Comparison of ENCODE assay signal across 17 cellular contexts in genomic region chr7:44231088-44231487, GRCh38. TPM values are rescaled to one million over a fixed set of nuclear protein-coding genes. Genes with fewer than 3 reads are reported as not detected.
DNase-seq lines count a peak whose midpoint lies in the region; ATAC-seq, FAIRE-seq and TF ChIP-seq lines count a peak whose summit lies in the region.
"Had no signal": no experiment of that assay in that cellular context is flagged by ENCODE, and none has a peak within 500 bp of the region (broad histone marks: within the 10 kb centered on the region; RNA-seq: fewer than 3 reads in every experiment).

No MANE protein-coding gene starts in this region.

- in situ Hi-C loops in K562 (cut with MboI): no loop called here

- no peaks in the 10 kb centered on the region for H3K9me1 ChIP-seq in K562 (ENCODE audit: control insufficient read depth, insufficient read depth, low read length)

- H3K4me3 ChIP-seq in heart left ventricle (no peak overlapping the region), LNCaP clone FGC (ENCODE audit: low read depth, low read length) (no peak overlapping the region), K562 (no peak overlapping the region), retinal pigment epithelial cell (ENCODE audit: low read length) (no peak overlapping the region)
- H3K4me3 ChIP-seq: BLaER1, HAP-1 had no signal

- peaks cover 0 to 3% (median 0%) of the 10 kb centered on the region in 9 donors for H3K36me3 ChIP-seq in heart left ventricle
- H3K36me3 ChIP-seq in K562 (ENCODE audit: control insufficient read depth, insufficient read depth, low read length): no peaks in the 10 kb centered on the region
- H3K36me3 ChIP-seq: BLaER1, HAP-1 had no signal

- H3K79me2 ChIP-seq in K562 (ENCODE audit: control insufficient read depth, insufficient read depth, low read length): no peaks in the 10 kb centered on the region

- peaks cover 9% of the 10 kb centered on the region; the same call in 1 of the 2 replicates for H4K20me1 ChIP-seq in K562 (replicated peaks; ENCODE audit: control insufficient read depth, insufficient read depth, low read length)
- H4K20me1 ChIP-seq: BLaER1 had no signal

- intact Hi-C loops in heart left ventricle (cut with DNase I): loop anchor here in 2 of 10 donors (5.0 to 10.0 kb wide), 2 partner anchors 331 to 334 kb away; no protein-coding TSS in a partner anchor
- intact Hi-C loops in cardiac septum (cut with DNase I): loop anchor here (10.0 kb wide), 1 partner anchor 134 kb away; no protein-coding TSS in a partner anchor
- intact Hi-C loops in K562 (cut with micrococcal nuclease): no loop called here

- FAIRE-seq in K562 (lab: Jason Lieb, UNC): no peak
- FAIRE-seq: GM19239, H1 had no signal

- H3K4me2 ChIP-seq in K562 (ENCODE audit: insufficient read depth, low read length): no peak overlapping the region
- H3K4me2 ChIP-seq: BLaER1 had no signal

- H3K9ac ChIP-seq in K562 (ENCODE audit: insufficient read depth in 1 of 2, low read depth in 2 of 2, low read length in 2 of 2): no peak overlapping the region; a peak in 1 of 4 replicates
- H3K9ac ChIP-seq: BLaER1 had no signal

- ATAC-seq in heart left ventricle (peak in 3 of 4 donors; percentile 26 to 52 (median 26)), K562 (peak; percentile 64), HG03469 (IDR thresholded peaks at IDR 0.05; ENCODE audit: unreplicated experiment) (no peak)

- H3K27ac ChIP-seq in heart left ventricle (peak overlapping the region in 1 of 12 donors; percentile 34), K562 (ENCODE audit: extremely low read depth, low read depth, low read length) (no peak overlapping the region)
- H3K27ac ChIP-seq: BLaER1 had no signal

- no peaks in the 10 kb centered on the region for H3K9me3 ChIP-seq in heart left ventricle
- H3K9me3 ChIP-seq in K562 (replicated peaks; ENCODE audit: control insufficient read depth, insufficient read depth, low read depth, low read length): no peaks in the 10 kb centered on the region
- H3K9me3 ChIP-seq: BLaER1, HAP-1 had no signal

- DNase-seq in heart left ventricle (no peak), cardiac septum (ENCODE audit: low spot score) (no peak), LNCaP clone FGC (ENCODE audit: low read depth) (no peak), K562 (ENCODE audit: extremely low read depth in 1 of 4, low spot score in 3 of 4) (peak in 1 of 4 experiments; percentile 26), retinal pigment epithelial cell (ENCODE audit: low read depth) (no peak), CD1c-positive myeloid dendritic cell (ENCODE audit: extremely low spot score) (no peak)
- DNase-seq: 8988T; AML-193; CD4-positive, CD25-positive, alpha-beta regulatory T cell; DMS53; GF-D8; HFFc6 had no signal

- H2AFZ ChIP-seq in K562 (ENCODE audit: low read depth, low read length): no peak overlapping the region

- TF ChIP-seq POLR2A in heart left ventricle (IDR thresholded peaks at IDR 0.05): no peak
- TF ChIP-seq POLR2A in K562 (conservative IDR thresholded peaks at IDR 0.05): no peak

- POLR2A ChIA-PET in K562 (lab: Yijun Ruan, JAX): interaction anchor here (0.5 to 1.1 kb wide), 3 partner anchors 21 to 150 kb away, joined by 3 read pairs; no protein-coding TSS in a partner anchor

- CTCF ChIA-PET in K562 (lab: Yijun Ruan, JAX; ENCODE audit: low intra/inter-chr PET ratio): interaction anchor here (0.5 kb wide), 1 partner anchor 13 kb away, joined by 3 read pairs; no protein-coding TSS in a partner anchor

- peak in 2 of 12 donors; percentile 9 to 35 for TF ChIP-seq CTCF in heart left ventricle (IDR thresholded peaks at IDR 0.05)
- TF ChIP-seq CTCF in LNCaP clone FGC (IDR thresholded peaks at IDR 0.05; ENCODE audit: control insufficient read depth, extremely low read depth, insufficient read depth): peak; percentile 12; the same call in 1 of the 2 replicates
- peak; percentile 21 to 70 (median 45); a peak in 4 of 6 replicates for TF ChIP-seq CTCF in K562 (IDR thresholded peaks at IDR 0.05 in 2 of 3, conservative IDR thresholded peaks at IDR 0.05 in 1 of 3; ENCODE audit: insufficient read depth in 2 of 3, low read depth in 1 of 3, low read length in 3 of 3)
- peak; percentile 34 for TF ChIP-seq CTCF in retinal pigment epithelial cell (conservative IDR thresholded peaks at IDR 0.05; ENCODE audit: low read depth, low read length)

- TF ChIP-seq RAD21 in K562 (CRISPR knock-in tag; conservative IDR thresholded peaks at IDR 0.05 in 1 of 2, IDR thresholded peaks at IDR 0.05 in 1 of 2): peak in 1 of 2 experiments; percentile 35; a peak in 2 of 4 replicates

- H3K27me3 ChIP-seq in heart left ventricle (peaks cover 0 to 3% (median 0%) of the 10 kb centered on the region in 9 donors), K562 (ENCODE audit: control insufficient read depth in 2 of 2, insufficient read depth in 2 of 2, low read length in 2 of 2) (peaks cover 18 to 83% of the 10 kb centered on the region in 2 experiments; a peak in 4 of 5 replicates)
- H3K27me3 ChIP-seq: BLaER1 had no signal

- H3K4me1 ChIP-seq in heart left ventricle: peaks cover 0 to 6% (median 0%) of the 10 kb centered on the region in 12 donors
- H3K4me1 ChIP-seq in K562 (replicated peaks in 1 of 2; ENCODE audit: control insufficient read depth in 2 of 2, insufficient read depth in 2 of 2, low read length in 2 of 2): peaks cover 0 to 54% of the 10 kb centered on the region in 2 experiments; a peak in 2 of 5 replicates
- H3K4me1 ChIP-seq: BLaER1, HAP-1 had no signal

- BruUV-seq in K562 (replicated peaks; lab: Mats Ljungman, UMichigan): no TSS peak

- WGBS in heart left ventricle, 4 donors: 66 to 87% (median 79%) methylated on average over 12 of the region's 12 CpGs
- 1% methylated on average over 12 of the region's 12 CpGs for WGBS in K562 (ENCODE audit: insufficient coverage, low coverage, missing lambda C conversion rate)

- no peak for TF ChIP-seq EP300 in K562 (IDR thresholded peaks at IDR 0.05; ENCODE audit: low read length)

RNA-seq across cellular contexts. Expression of gene YKT6, which starts 30.3 kb away (rescaled TPM):
- total RNA-seq in heart left ventricle: 10 to 100 TPM; 43.8 to 82.2 (median 46.6) TPM
- polyA plus RNA-seq in heart left ventricle: 100 to 1,000 TPM in 1 of 2 donors, 10 to 100 TPM in 1; 28.5 to 133 TPM
- total RNA-seq in cardiac septum: 56.1 TPM
- total RNA-seq in K562 (2011; cell fraction: chromatin; rRNA removed; ENCODE audit: low replicate concordance): 52.9 and 122 TPM in 2 replicates
- 80.8 and 98.2 TPM in 2 replicates for total RNA-seq in K562 (2011; cell fraction: nucleolus; rRNA removed)
- 90.6 and 91.5 TPM in 2 replicates for total RNA-seq in K562 (2011; cell fraction: nucleoplasm; rRNA removed)
- total RNA-seq in K562 (2014; rRNA removed): 82.0 and 96.9 TPM in 2 replicates
- total RNA-seq in K562 (2014; rRNA removed; fragmentation: Illumina TruSeq; extraction: Trizol): 52.0 and 57.7 TPM in 2 replicates
- total RNA-seq in K562 (2015; rRNA removed; fragmentation: Illumina TruSeq; extraction: Trizol): 56.9 and 59.5 TPM in 2 replicates
- total RNA-seq in K562 (2021): 73.2 and 80.6 TPM in 2 replicates
- polyA plus RNA-seq in K562 (2011; rRNA removed): 90.6 and 96.8 TPM in 2 replicates
- polyA plus RNA-seq in K562 (2011; cell fraction: cytosol; rRNA removed): 88.6 and 98.5 TPM in 2 replicates
- 128 and 156 TPM in 2 replicates for polyA plus RNA-seq in K562 (2011; cell fraction: nucleus; rRNA removed)
- polyA plus RNA-seq in K562 (2012): 75.1 and 76.7 TPM in 2 replicates
- 73.0 and 80.6 TPM in 2 replicates for polyA plus RNA-seq in K562 (2014; fragmentation: Illumina TruSeq; extraction: Trizol)
- polyA plus RNA-seq in K562 (2014; fragmentation: Nextera tagmentation; extraction: Ambion mirVana): 1 to 10 TPM; 1.6 to 2.8 TPM
- 75.1 and 96.5 TPM in 2 replicates for polyA plus RNA-seq in K562 (2014; rRNA removed)
- 46.0 and 54.8 TPM in 2 replicates for polyA minus RNA-seq in K562 (2011; rRNA and poly(A)+ RNA removed)
- polyA minus RNA-seq in K562 (2011; cell fraction: cytosol; rRNA and poly(A)+ RNA removed): 25.1 and 28.8 TPM in 2 replicates
- polyA minus RNA-seq in K562 (2011; cell fraction: nucleus; rRNA and poly(A)+ RNA removed): 46.4 and 60.2 TPM in 2 replicates

RNA-seq across cellular contexts. Expression of gene GCK, which starts 41.8 kb away (rescaled TPM):
- total RNA-seq in heart left ventricle (1 to 10 TPM in 6 of 9 donors, under 1 TPM in 3; 0.54 to 3.3 (median 1.3) TPM), cardiac septum (3.7 TPM), K562 (2014; rRNA removed) (0.14 and 0.16 TPM in 2 replicates), K562 (2014; rRNA removed; fragmentation: Illumina TruSeq; extraction: Trizol) (0.18 TPM in 1 of 2 replicates, not detected in the other), K562 (2015; rRNA removed; fragmentation: Illumina TruSeq; extraction: Trizol) (0.11 TPM in 1 of 2 replicates, not detected in the other), K562 (2021) (0.11 and 0.22 TPM in 2 replicates)
- polyA plus RNA-seq in heart left ventricle (1 to 10 TPM; 3.6 to 5.7 TPM), K562 (2011; rRNA removed) (not detected in 2 replicates), K562 (2014; fragmentation: Illumina TruSeq; extraction: Trizol) (not detected in 2 replicates), K562 (2014; fragmentation: Nextera tagmentation; extraction: Ambion mirVana) (under 1 TPM; 0.25 to 0.55 TPM), K562 (2014; rRNA removed) (0.13 and 0.35 TPM in 2 replicates)
- not detected in 2 replicates for total RNA-seq in K562 (2011; cell fraction: chromatin; rRNA removed; ENCODE audit: low replicate concordance)
- not detected in 2 replicates for total RNA-seq in K562 (2011; cell fraction: nucleolus; rRNA removed)
- total RNA-seq in K562 (2011; cell fraction: nucleoplasm; rRNA removed): not detected in 2 replicates
- polyA plus RNA-seq in K562 (2011; cell fraction: cytosol; rRNA removed): 0.04 and 0.09 TPM in 2 replicates
- 0.13 TPM in 1 of 2 replicates, not detected in the other for polyA plus RNA-seq in K562 (2011; cell fraction: nucleus; rRNA removed)
- 0.79 and 1.2 TPM in 2 replicates for polyA plus RNA-seq in K562 (2012)
- polyA minus RNA-seq in K562 (2011; rRNA and poly(A)+ RNA removed): not detected in 2 replicates
- polyA minus RNA-seq in K562 (2011; cell fraction: cytosol; rRNA and poly(A)+ RNA removed): not detected in 2 replicates
- polyA minus RNA-seq in K562 (2011; cell fraction: nucleus; rRNA and poly(A)+ RNA removed): not detected in 2 replicates
- total RNA-seq: CD4-positive, CD25-positive, alpha-beta regulatory T cell had no signal
